ENCODE assay signal across 17 cellular contexts in genomic region chr1:8167936-8168335, GRCh38.
DNase-seq lines count a peak whose midpoint lies in the region; ATAC-seq and TF ChIP-seq lines count a peak whose summit lies in the region.
"Had no signal": no experiment of that assay in that cellular context is flagged by ENCODE, and none has a peak within 500 bp of the region (broad histone marks: within the 10 kb centered on the region; RNA-seq: fewer than 3 reads in every experiment).

No MANE protein-coding gene starts in this region.

- no peaks in the 10 kb centered on the region for H3F3A ChIP-seq in Loucy (ENCODE audit: low read depth)

- H3K9me3 ChIP-seq in Loucy (ENCODE audit: insufficient read depth, low read depth, low read length) (no peaks in the 10 kb centered on the region), colonic mucosa (no peaks in the 10 kb centered on the region)
- H3K9me3 ChIP-seq: BLaER1 treated with 17β-estradiol and CSF1 and Interleukin-3, amounts not matched to agents 10 nM and 100 nM; left ventricle myocardium inferior; tibial artery had no signal

- ATAC-seq in naive thymus-derived CD8-positive, alpha-beta T cell: no peak
- ATAC-seq in HG03135 (IDR thresholded peaks at IDR 0.05; ENCODE audit: unreplicated experiment) (no peak), foreskin keratinocyte (no peak)
- ATAC-seq: right cardiac atrium had no signal

- no peak overlapping the region for H3K4me3 Mint-ChIP-seq in brain
- peak overlapping the region in 4 of 10 donors; percentile 19 to 73 (median 22) for H3K4me3 Mint-ChIP-seq in naive thymus-derived CD8-positive, alpha-beta T cell

- H3K27me3 Mint-ChIP-seq in brain: peaks cover 22% of the 10 kb centered on the region
- no peaks in the 10 kb centered on the region for H3K27me3 Mint-ChIP-seq in naive thymus-derived CD8-positive, alpha-beta T cell

- H3K9ac ChIP-seq in Loucy (ENCODE audit: low read depth, low read length, poor library complexity, severe bottlenecking) (no peak overlapping the region), colonic mucosa (ENCODE audit: low read depth in 2 of 2, low read length in 2 of 2) (no peak overlapping the region)
- H3K9ac ChIP-seq: BLaER1 treated with 17β-estradiol and CSF1 and Interleukin-3, amounts not matched to agents 10 nM and 100 nM had no signal

- peak overlapping the region in 4 of 5 experiments; percentile 60 to 91 (median 70) for H3K27ac Mint-ChIP-seq in brain
- H3K27ac Mint-ChIP-seq in naive thymus-derived CD8-positive, alpha-beta T cell: peak overlapping the region in 7 of 10 donors; percentile 31 to 89 (median 73)

- H3K27me3 ChIP-seq in GM06990 (replicated peaks; ENCODE audit: control insufficient read depth, insufficient read depth, low read length): no peaks in the 10 kb centered on the region
- H3K27me3 ChIP-seq in Loucy (ENCODE audit: insufficient read depth, low read length, poor library complexity, severe bottlenecking): no peaks in the 10 kb centered on the region
- H3K27me3 ChIP-seq in colonic mucosa: no peaks in the 10 kb centered on the region
- no peaks in the 10 kb centered on the region for H3K27me3 ChIP-seq in foreskin keratinocyte
- H3K27me3 ChIP-seq: BLaER1 treated with 17β-estradiol and CSF1 and Interleukin-3, amounts not matched to agents 10 nM and 100 nM; tibial artery had no signal

- POLR2A ChIA-PET in naive thymus-derived CD8-positive, alpha-beta T cell (lab: Charles Lee): interaction anchor here (1.2 to 9.3 kb wide), 2 partner anchors 16 to 650 kb away, joined by 3 to 89 read pairs; partner anchors contain the start of gene RERE

- H3K36me3 ChIP-seq in GM06990 (ENCODE audit: control insufficient read depth, insufficient read depth, low read length) (no peaks in the 10 kb centered on the region), Loucy (ENCODE audit: insufficient read depth, low read length) (no peaks in the 10 kb centered on the region), colonic mucosa (no peaks in the 10 kb centered on the region)
- H3K36me3 ChIP-seq: BLaER1 treated with 17β-estradiol and CSF1 and Interleukin-3, amounts not matched to agents 10 nM and 100 nM; left ventricle myocardium inferior; tibial artery had no signal

- no peaks in the 10 kb centered on the region for H3K36me3 Mint-ChIP-seq in brain
- H3K36me3 Mint-ChIP-seq in naive thymus-derived CD8-positive, alpha-beta T cell: peaks cover 0 to 2% (median 0%) of the 10 kb centered on the region in 3 donors
- H3K36me3 Mint-ChIP-seq: naive B cell had no signal

- no peak for TF ChIP-seq CTCF in GM06990 (IDR thresholded peaks at IDR 0.05; ENCODE audit: insufficient read depth, low read length, poor library complexity, severe bottlenecking)
- no peak for TF ChIP-seq CTCF in Loucy (conservative IDR thresholded peaks at IDR 0.05; ENCODE audit: low read length)
- TF ChIP-seq CTCF in brain (conservative IDR thresholded peaks at IDR 0.05): no peak
- no peak for TF ChIP-seq CTCF in colonic mucosa (IDR thresholded peaks at IDR 0.05)
- TF ChIP-seq CTCF in foreskin keratinocyte (conservative IDR thresholded peaks at IDR 0.05): no peak
- no peak for TF ChIP-seq CTCF in coronary artery (IDR thresholded peaks at IDR 0.05)

- peak overlapping the region; percentile 0; the same call in 1 of the 2 replicates for H2AFZ ChIP-seq in Loucy (ENCODE audit: low read length)

- H3K79me2 ChIP-seq in Loucy (ENCODE audit: insufficient read depth, low read length): no peaks in the 10 kb centered on the region

- peak overlapping the region; percentile 20 for H3K4me2 ChIP-seq in Loucy (ENCODE audit: low read depth, low read length, poor library complexity, severe bottlenecking)
- H3K4me2 ChIP-seq: BLaER1 treated with 17β-estradiol and CSF1 and Interleukin-3, amounts not matched to agents 10 nM and 100 nM had no signal

- H3K27ac ChIP-seq in colonic mucosa (no peak overlapping the region), foreskin keratinocyte (no peak overlapping the region), coronary artery (no peak overlapping the region)
- H3K27ac ChIP-seq: BLaER1 treated with 17β-estradiol and CSF1 and Interleukin-3, amounts not matched to agents 10 nM and 100 nM; left ventricle myocardium inferior; tibial artery had no signal

- H3K4me1 ChIP-seq in Loucy (ENCODE audit: insufficient read depth, low read length, poor library complexity, severe bottlenecking) (peaks cover 28% of the 10 kb centered on the region), colonic mucosa (peaks cover 6% of the 10 kb centered on the region), foreskin keratinocyte (peaks cover 11% of the 10 kb centered on the region)

- H3K4me3 ChIP-seq in GM06990 (replicated peaks; ENCODE audit: low read depth, low read length) (no peak overlapping the region), Loucy (ENCODE audit: low read length, poor library complexity, severe bottlenecking) (no peak overlapping the region), colonic mucosa (no peak overlapping the region), coronary artery (no peak overlapping the region)
- H3K4me3 ChIP-seq: BLaER1 treated with 17β-estradiol and CSF1 and Interleukin-3, amounts not matched to agents 10 nM and 100 nM; left ventricle myocardium inferior; tibial artery had no signal

- no peaks in the 10 kb centered on the region for H4K20me1 ChIP-seq in Loucy (ENCODE audit: insufficient read depth, low read length, poor library complexity, severe bottlenecking)
- H4K20me1 ChIP-seq: BLaER1 treated with 17β-estradiol and CSF1 and Interleukin-3, amounts not matched to agents 10 nM and 100 nM had no signal

- H3K9me2 ChIP-seq in Loucy (replicated peaks; ENCODE audit: low read depth, low read length): no peaks in the 10 kb centered on the region

- H3K9me3 Mint-ChIP-seq in brain: peaks cover 0 to 6% (median 4%) of the 10 kb centered on the region in 5 experiments
- no peaks in the 10 kb centered on the region for H3K9me3 Mint-ChIP-seq in naive thymus-derived CD8-positive, alpha-beta T cell

- DNase-seq in GM06990 (ENCODE audit: extremely low read depth, insufficient read length): peak; percentile 37
- DNase-seq in naive thymus-derived CD8-positive, alpha-beta T cell: no peak
- DNase-seq in colonic mucosa: no peak
- DNase-seq in foreskin keratinocyte: no peak
- DNase-seq in coronary artery (ENCODE audit: low spot score): no peak
- DNase-seq: activated CD4-positive, CD25-positive, alpha-beta regulatory T cell; amygdala; left ventricle myocardium inferior; naive B cell; NCI-H1048; right cardiac atrium; stimulated activated CD4-positive, alpha-beta T cell treated with anti-CD3 and anti-CD28 coated beads, Interleukin-2, amount 100 ng/mL, for 48 hours; tibial artery had no signal

- intact Hi-C loops in colonic mucosa (cut with DNase I): no loop called here

- peaks cover 45% of the 10 kb centered on the region for H3K4me1 Mint-ChIP-seq in brain
- H3K4me1 Mint-ChIP-seq in naive thymus-derived CD8-positive, alpha-beta T cell: peaks cover 16 to 53% (median 34%) of the 10 kb centered on the region in 4 donors
